ENCODE assay signal across 30 cellular contexts in the genomic region with DNA sequence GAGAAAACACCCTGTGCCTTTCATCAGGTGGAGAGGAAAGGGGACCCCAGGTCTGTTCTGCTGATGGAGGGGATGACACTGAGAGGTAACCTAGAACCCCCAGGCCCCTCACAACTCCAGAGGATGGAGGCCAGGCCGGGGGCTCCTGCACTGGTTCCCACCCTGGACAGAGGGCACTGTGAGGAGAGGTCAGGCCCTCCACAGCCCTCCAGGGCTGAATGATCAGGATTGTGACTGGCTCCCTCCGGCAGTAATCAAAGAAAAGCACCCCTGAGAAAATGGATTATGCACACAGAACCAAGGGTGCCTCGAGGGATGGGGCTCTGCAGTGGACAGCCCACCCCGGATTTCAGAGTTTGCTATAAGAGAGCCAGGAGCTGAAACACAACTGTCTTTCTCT.
"Had no signal": no experiment of that assay in that cellular context is flagged by ENCODE, and none has a peak within 500 bp of the region (broad histone marks: within the 10 kb centered on the region; RNA-seq: fewer than 3 reads in every experiment).

No MANE protein-coding gene starts in this region.

- H3K36me3 ChIP-seq: left lung, lower lobe of right lung, neural progenitor cell, neutrophil, ovary, prostate gland, stomach, thyroid gland, transverse colon, upper lobe of right lung had no signal

- H3K4me3 ChIP-seq: left lung, lower lobe of right lung, neural progenitor cell, ovary, prostate gland, skin epidermis, stomach, testis, thyroid gland, transverse colon, upper lobe of right lung had no signal

- H3K27me3 ChIP-seq: neural progenitor cell, neutrophil, ovary, testis, thyroid gland, transverse colon, upper lobe of right lung had no signal

- H3K4me1 ChIP-seq: left lung, lower lobe of right lung, prostate gland, stomach, testis, thyroid gland, transverse colon, upper lobe of right lung had no signal

- H3K4me3 Mint-ChIP-seq: mesothelial cell of epicardium; naive B cell; natural killer cell; nephron progenitor cell; neural progenitor cell; stimulated activated naive B cell treated with anti-CD40 and anti-IgM and Interleukin-4, amounts not matched to agents 10 μg/mL and 1 μg/mL and 100 μg/mL, for 72 hours had no signal

- ATAC-seq: left colon; left lung; natural killer cell; right cardiac atrium; sciatic nerve; stimulated activated naive B cell treated with anti-CD40 and anti-IgM and Interleukin-4, amounts not matched to agents 10 μg/mL and 1 μg/mL and 100 μg/mL, for 72 hours; stimulated activated naive CD8-positive, alpha-beta T cell treated with anti-CD3 and anti-CD28 coated beads, Interleukin-15, Interleukin-2, amounts not matched to agents 100 U/mL and 50 U/mL, for 24 hours had no signal

- H3K4me1 Mint-ChIP-seq: mesothelial cell of epicardium; natural killer cell; nephron progenitor cell; stimulated activated naive B cell treated with anti-CD40 and anti-IgM and Interleukin-4, amounts not matched to agents 10 μg/mL and 1 μg/mL and 100 μg/mL, for 72 hours had no signal

- H3K4me2 ChIP-seq: neural progenitor cell had no signal

- H3K9me3 ChIP-seq: left lung, lower lobe of right lung, neutrophil, ovary, prostate gland, testis, thyroid gland, transverse colon, upper lobe of right lung had no signal

- H3K9me3 Mint-ChIP-seq: mesothelial cell of epicardium; natural killer cell; nephron progenitor cell; stimulated activated naive B cell treated with anti-CD40 and anti-IgM and Interleukin-4, amounts not matched to agents 10 μg/mL and 1 μg/mL and 100 μg/mL, for 72 hours had no signal

- H3K36me3 Mint-ChIP-seq: mesothelial cell of epicardium, naive B cell, natural killer cell, neural progenitor cell had no signal

- H3K27ac ChIP-seq: left lung, lower lobe of right lung, neural progenitor cell, neutrophil, ovary, prostate gland, skin epidermis, stomach, testis, thyroid gland, transverse colon, upper lobe of right lung had no signal

- DNase-seq: hippocampal formation; left colon; left lung; lower lobe of right lung; mammary epithelial cell; mesenchymal stem cell; naive B cell; natural killer cell; nephron progenitor cell; occipital lobe; ovary; retina; right cardiac atrium; stimulated activated CD4-positive, alpha-beta T cell treated with anti-CD3 and anti-CD28 coated beads, Interleukin-12 subunit alpha, Interleukin-12 subunit beta, amount 100 ng/mL, for 4 hours; stimulated activated CD4-positive, alpha-beta T cell treated with anti-CD3 and anti-CD28 coated beads, Interleukin-15, amount 100 ng/mL, for 24 hours; stimulated activated CD4-positive, alpha-beta T cell treated with anti-CD3 and anti-CD28 coated beads, Interleukin-2, amount 100 ng/mL, for 24 hours; stimulated activated CD4-positive, alpha-beta T cell treated with anti-CD3 and anti-CD28 coated beads, Interleukin-4, amount 100 ng/mL, for 1 hour; stimulated activated naive B cell treated with anti-CD40 and anti-IgM and Interleukin-4, amounts not matched to agents 10 μg/mL and 1 μg/mL and 100 μg/mL, for 72 hours; stimulated activated naive CD8-positive, alpha-beta T cell treated with anti-CD3 and anti-CD28 coated beads, Interleukin-15, Interleukin-2, amounts not matched to agents 100 U/mL and 50 U/mL, for 24 hours; stomach; testis; thyroid gland; transverse colon; upper lobe of right lung had no signal

- H3K27me3 Mint-ChIP-seq: naive B cell; stimulated activated naive B cell treated with anti-CD40 and anti-IgM and Interleukin-4, amounts not matched to agents 10 μg/mL and 1 μg/mL and 100 μg/mL, for 72 hours had no signal

- H2AFZ ChIP-seq: neural progenitor cell had no signal

- H3K27ac Mint-ChIP-seq: mesothelial cell of epicardium; naive B cell; natural killer cell; neural progenitor cell; stimulated activated naive B cell treated with anti-CD40 and anti-IgM and Interleukin-4, amounts not matched to agents 10 μg/mL and 1 μg/mL and 100 μg/mL, for 72 hours had no signal

- H3K9ac ChIP-seq: neural progenitor cell had no signal
